9 cellular contexts compared by ENCODE assay signal in the genomic region with DNA sequence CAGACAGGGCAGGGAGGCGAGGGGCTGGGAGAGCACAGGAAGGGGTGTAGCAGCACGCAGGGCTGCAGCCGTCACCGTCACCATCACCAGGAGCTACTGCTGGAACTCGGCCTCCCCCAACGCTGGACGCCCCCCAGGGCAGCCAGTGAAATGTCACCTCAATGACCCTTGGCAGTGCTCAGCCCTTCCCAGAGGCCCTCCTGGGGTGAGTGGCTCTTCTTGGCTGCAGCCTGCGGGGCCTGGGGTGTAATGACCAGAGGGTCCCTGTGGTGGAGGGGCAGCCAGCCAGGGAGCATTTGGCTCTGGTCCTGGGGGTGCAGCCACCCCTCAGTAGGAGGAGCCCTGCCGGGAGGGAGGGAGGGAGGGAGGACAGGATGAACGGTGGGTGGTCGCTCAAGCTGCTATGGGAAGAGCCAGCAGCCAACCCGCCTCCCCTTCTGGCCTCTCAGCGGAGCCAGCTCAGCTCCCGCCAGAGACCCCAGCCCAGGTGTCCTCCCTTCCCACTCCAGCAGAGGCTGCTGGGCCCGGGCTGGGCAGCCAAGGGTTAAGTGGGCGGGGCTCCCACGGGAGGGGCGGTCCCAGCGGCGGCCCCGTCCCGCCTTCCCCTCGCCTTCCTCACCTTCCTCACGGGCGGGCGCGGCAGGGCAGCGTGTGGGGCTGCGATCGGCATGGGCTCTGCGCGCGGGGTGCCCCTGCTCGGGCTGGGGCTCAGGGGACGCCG.
DNase-seq lines count a peak whose midpoint lies in the region; ATAC-seq, FAIRE-seq and TF ChIP-seq lines count a peak whose summit lies in the region.
"Had no signal": no experiment of that assay in that cellular context is flagged by ENCODE, and none has a peak within 500 bp of the region (broad histone marks: within the 10 kb centered on the region; RNA-seq: fewer than 3 reads in every experiment).

No MANE protein-coding gene starts in this region.

- FAIRE-seq in D721Med (lab: Jason Lieb, UNC), result no peak

- no peak overlapping the region for H3K4me3 Mint-ChIP-seq in memory B cell
- H3K4me3 Mint-ChIP-seq: nephron had no signal

- H3K9me3 Mint-ChIP-seq in memory B cell, result no peaks in the 10 kb centered on the region
- H3K9me3 Mint-ChIP-seq: nephron had no signal

- ATAC-seq in memory B cell (ENCODE audit: low read depth) (peak; percentile 65), GM19455 (IDR thresholded peaks at IDR 0.05; ENCODE audit: unreplicated experiment) (no peak), HG02970 (IDR thresholded peaks at IDR 0.05; ENCODE audit: low FRiP score, unreplicated experiment) (no peak), HG03354 (IDR thresholded peaks at IDR 0.05; ENCODE audit: poor library complexity, severe bottlenecking, unreplicated experiment) (no peak)

- peaks cover 13% of the 10 kb centered on the region for H3K4me1 Mint-ChIP-seq in memory B cell

- peaks cover 15% of the 10 kb centered on the region for H3K27me3 Mint-ChIP-seq in memory B cell

- H3K36me3 Mint-ChIP-seq in memory B cell, result no peaks in the 10 kb centered on the region

- TF ChIP-seq CTCF in D721Med (IDR thresholded peaks at IDR 0.05; ENCODE audit: insufficient read depth, missing control alignments), result no peak

- H3K27ac Mint-ChIP-seq in memory B cell, result no peak overlapping the region
- H3K27ac Mint-ChIP-seq: nephron had no signal

- DNase-seq in COLO668 (lab: John Stamatoyannopoulos, UW; ENCODE audit: unreplicated experiment) (peak; percentile 27), NAMALWA (ENCODE audit: low spot score) (peak; percentile 49), memory B cell (ENCODE audit: low spot score in 2 of 2) (no peak), D721Med (ENCODE audit: insufficient read length, low spot score) (no peak)
- peak; percentile 47 for DNase-seq in activated T-cell treated with anti-CD3 and anti-CD28 coated beads, Interleukin-2, amount 50 U/mL, for 1 hour

Comparison
In these comparisons a context has a peak if more than half of its experiments do, and no peak if none do; other contexts are left out.
1. DNase-seq: peak in COLO668 (single experiment), NAMALWA (single experiment) and activated T-cell treated with anti-CD3 and anti-CD28 coated beads, Interleukin-2, amount 50 U/mL, for 1 hour (single experiment); none in memory B cell (0 of 2) and D721Med (single experiment).